ENCODE assay signal across 8 cellular contexts in genomic region chr10:14822879-14823755, GRCh38. TPM values are rescaled to one million over a fixed set of nuclear protein-coding genes. Genes with fewer than 3 reads are reported as not detected.
A peak's percentile ranks its signal among the peaks of the same experiment; 100 is the strongest.
DNase-seq lines count a peak whose midpoint lies in the region; ATAC-seq, FAIRE-seq and TF ChIP-seq lines count a peak whose summit lies in the region.

No MANE protein-coding gene starts in this region.

- no peak for TF ChIP-seq POLR2A in A549 (IDR thresholded peaks at IDR 0.05; ENCODE audit: low read length)

- TF ChIP-seq RAD21 in A549 (conservative IDR thresholded peaks at IDR 0.05 in 1 of 2, IDR thresholded peaks at IDR 0.05 in 1 of 2) = peak; percentile 97 to 98

- peak; percentile 39 for FAIRE-seq in A549 (lab: Jason Lieb, UNC)

- no peaks in the 10 kb centered on the region for H3K9me3 ChIP-seq in A549

- no peak overlapping the region for H3K4me3 ChIP-seq in A549

- H3K4me2 ChIP-seq in A549 = peak overlapping the region; percentile 18

- H3K27ac ChIP-seq in A549 = peak overlapping the region; percentile 94 to 96

- TF ChIP-seq CTCF in A549 (IDR thresholded peaks at IDR 0.05) = peak; percentile 96

- POLR2A ChIA-PET in A549 (lab: Yijun Ruan, JAX) = no interaction called here

- 9% methylated on average over 3 of the region's 3 CpGs for WGBS in A549 (ENCODE audit: missing lambda C conversion rate)

- no peak for TF ChIP-seq EP300 in A549 (IDR thresholded peaks at IDR 0.05)

- CTCF ChIA-PET in A549 (lab: Yijun Ruan, JAX) = interaction anchor here (0.6 to 4.2 kb wide), 50 partner anchors 9 to 626 kb away, joined by 3 to 56 read pairs (median 4); partner anchors contain the start of genes CDNF, HSPA14 and MSANTD7

- H3K4me1 ChIP-seq in A549 = peaks cover 52% of the 10 kb centered on the region

- ATAC-seq in A549 (peak in 1 of 2 experiments; percentile 56; a peak in 3 of 6 replicates), HG02852 (IDR thresholded peaks at IDR 0.05; ENCODE audit: unreplicated experiment) (no peak)

- DNase-seq in A549 (ENCODE audit: low read depth in 1 of 2, low spot score in 1 of 2) (peak; percentile 66), ELR (ENCODE audit: low read depth) (peak; percentile 74), NCI-H460 (ENCODE audit: extremely low read depth, low read depth) (peak; percentile 53), germinal center (ENCODE audit: low spot score) (peak; percentile 52), retina (peak; percentile 18), cortex of kidney (lab: John Stamatoyannopoulos, UW) (no peak)
- DNase-seq in activated T-cell treated with anti-CD3 and anti-CD28 coated beads, Interleukin-2, amount 50 U/mL, for 48 hours = peak; percentile 42 to 47

TF ChIP-seq in A549, 52 proteins besides CTCF, POLR2A, EP300 and RAD21:
- TF ChIP-seq JUN (IDR thresholded peaks at IDR 0.05) = no peak
- TF ChIP-seq SMC3 (IDR thresholded peaks at IDR 0.05) = peak; percentile 97
- TF ChIP-seq JUNB (IDR thresholded peaks at IDR 0.05) = no peak
- TF ChIP-seq ZC3H11A (IDR thresholded peaks at IDR 0.05) = no peak
- no peak for TF ChIP-seq RCOR1 (IDR thresholded peaks at IDR 0.05; ENCODE audit: low read depth, low read length)
- TF ChIP-seq, protein P1, sequence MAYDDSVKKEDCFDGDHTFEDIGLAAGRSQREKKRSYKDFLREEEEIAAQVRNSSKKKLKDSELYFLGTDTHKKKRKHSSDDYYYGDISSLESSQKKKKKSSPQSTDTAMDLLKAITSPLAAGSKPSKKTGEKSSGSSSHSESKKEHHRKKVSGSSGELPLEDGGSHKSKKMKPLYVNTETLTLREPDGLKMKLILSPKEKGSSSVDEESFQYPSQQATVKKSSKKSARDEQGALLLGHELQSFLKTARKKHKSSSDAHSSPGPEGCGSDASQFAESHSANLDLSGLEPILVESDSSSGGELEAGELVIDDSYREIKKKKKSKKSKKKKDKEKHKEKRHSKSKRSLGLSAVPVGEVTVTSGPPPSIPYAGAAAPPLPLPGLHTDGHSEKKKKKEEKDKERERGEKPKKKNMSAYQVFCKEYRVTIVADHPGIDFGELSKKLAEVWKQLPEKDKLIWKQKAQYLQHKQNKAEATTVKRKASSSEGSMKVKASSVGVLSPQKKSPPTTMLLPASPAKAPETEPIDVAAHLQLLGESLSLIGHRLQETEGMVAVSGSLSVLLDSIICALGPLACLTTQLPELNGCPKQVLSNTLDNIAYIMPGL (CRISPR knock-in tag; IDR thresholded peaks at IDR 0.05; ENCODE audit: borderline replicate concordance) = no peak
- no peak for TF ChIP-seq HEYL (CRISPR knock-in tag; IDR thresholded peaks at IDR 0.05)
- no peak for TF ChIP-seq RARB (CRISPR knock-in tag; IDR thresholded peaks at IDR 0.05)

RNA-seq across cellular contexts. Expression of gene CDNF, which starts 14.7 kb away (rescaled TPM):
- polyA plus RNA-seq in A549 (2011; rRNA removed) = 1.8 and 2.0 TPM in 2 replicates
- 0.48 and 0.52 TPM in 2 replicates for polyA plus RNA-seq in A549 (2012; cell fraction: cytosol; rRNA removed)
- 0.26 and 1.0 TPM in 2 replicates for polyA plus RNA-seq in A549 (2012; cell fraction: nucleus; rRNA removed)
- 0.89 to 2.1 TPM (median 1.6 TPM) in 3 replicates for polyA plus RNA-seq in A549 (2017; fragmentation: RNase III; extraction: RNeasy Plus Mini Kit Qiagen cat#74134 plus additional on column Dnase treatment)
- 1.1 and 1.2 TPM in 2 replicates for polyA minus RNA-seq in A549 (2011; rRNA and poly(A)+ RNA removed)
- total RNA-seq in NCI-H460 (2014; rRNA removed; shearing (Covaris generic)) = 0.69 TPM in 1 of 2 replicates, not detected in the other
- 0.80 and 16.3 TPM in 2 replicates for polyA plus RNA-seq in NCI-H460 (2014; cell fraction: nucleus; rRNA removed)

RNA-seq across cellular contexts. Expression of gene HSPA14, which starts 15.0 kb away (rescaled TPM):
- 31.7 and 45.7 TPM in 2 replicates for polyA plus RNA-seq in A549 (2011; rRNA removed)
- polyA plus RNA-seq in A549 (2012; cell fraction: cytosol; rRNA removed) = 19.0 and 20.5 TPM in 2 replicates
- polyA plus RNA-seq in A549 (2012; cell fraction: nucleus; rRNA removed) = 8.2 and 12.7 TPM in 2 replicates
- polyA plus RNA-seq in A549 (2017; fragmentation: RNase III; extraction: RNeasy Plus Mini Kit Qiagen cat#74134 plus additional on column Dnase treatment) = 33.3 to 35.7 TPM (median 34.2 TPM) in 3 replicates
- 4.7 TPM in 2 replicates for polyA minus RNA-seq in A549 (2011; rRNA and poly(A)+ RNA removed)
- total RNA-seq in NCI-H460 (2014; rRNA removed; shearing (Covaris generic)) = 19.1 and 20.6 TPM in 2 replicates
- 23.6 and 33.1 TPM in 2 replicates for polyA plus RNA-seq in NCI-H460 (2014; cell fraction: nucleus; rRNA removed)

RNA-seq across cellular contexts. Expression of gene MSANTD7, which starts 15.0 kb away (rescaled TPM):
- polyA plus RNA-seq in A549 (2011; rRNA removed) (10.9 and 11.2 TPM in 2 replicates), A549 (2017; fragmentation: RNase III; extraction: RNeasy Plus Mini Kit Qiagen cat#74134 plus additional on column Dnase treatment) (10.9 to 12.1 TPM (median 11.2 TPM) in 3 replicates)
- polyA plus RNA-seq in A549 (2012; cell fraction: cytosol; rRNA removed) = 4.7 and 6.9 TPM in 2 replicates
- 4.6 and 5.0 TPM in 2 replicates for polyA plus RNA-seq in A549 (2012; cell fraction: nucleus; rRNA removed)
- polyA minus RNA-seq in A549 (2011; rRNA and poly(A)+ RNA removed) = 17.2 and 22.7 TPM in 2 replicates
- 12.6 and 13.3 TPM in 2 replicates for total RNA-seq in NCI-H460 (2014; rRNA removed; shearing (Covaris generic))
- 7.4 and 9.9 TPM in 2 replicates for polyA plus RNA-seq in NCI-H460 (2014; cell fraction: nucleus; rRNA removed)

RNA-seq across cellular contexts. Expression of gene FAM107B, which starts 48.4 kb away (rescaled TPM):
- 145 and 173 TPM in 2 replicates for polyA plus RNA-seq in A549 (2011; rRNA removed)
- 20.7 and 22.5 TPM in 2 replicates for polyA plus RNA-seq in A549 (2012; cell fraction: cytosol; rRNA removed)
- 8.7 and 17.9 TPM in 2 replicates for polyA plus RNA-seq in A549 (2012; cell fraction: nucleus; rRNA removed)
- polyA plus RNA-seq in A549 (2017; fragmentation: RNase III; extraction: RNeasy Plus Mini Kit Qiagen cat#74134 plus additional on column Dnase treatment) = 99.9 to 107 TPM (median 103 TPM) in 3 replicates
- polyA minus RNA-seq in A549 (2011; rRNA and poly(A)+ RNA removed) = 40.8 and 40.9 TPM in 2 replicates
- 31.8 and 36.5 TPM in 2 replicates for total RNA-seq in NCI-H460 (2014; rRNA removed; shearing (Covaris generic))
- polyA plus RNA-seq in NCI-H460 (2014; cell fraction: nucleus; rRNA removed) = 21.4 and 22.3 TPM in 2 replicates

RNA-seq across cellular contexts. Expression of gene SUV39H2, which starts 55.5 kb away (rescaled TPM):
- polyA plus RNA-seq in A549 (2011; rRNA removed) (21.3 and 23.2 TPM in 2 replicates), A549 (2017; fragmentation: RNase III; extraction: RNeasy Plus Mini Kit Qiagen cat#74134 plus additional on column Dnase treatment) (22.6 to 24.0 TPM (median 22.9 TPM) in 3 replicates)
- 7.1 and 8.2 TPM in 2 replicates for polyA plus RNA-seq in A549 (2012; cell fraction: cytosol; rRNA removed)
- 3.0 and 4.7 TPM in 2 replicates for polyA plus RNA-seq in A549 (2012; cell fraction: nucleus; rRNA removed)
- polyA minus RNA-seq in A549 (2011; rRNA and poly(A)+ RNA removed) = 9.9 and 10.5 TPM in 2 replicates
- 13.5 and 16.3 TPM in 2 replicates for total RNA-seq in NCI-H460 (2014; rRNA removed; shearing (Covaris generic))
- polyA plus RNA-seq in NCI-H460 (2014; cell fraction: nucleus; rRNA removed) = 16.0 and 24.0 TPM in 2 replicates
